15 cellular contexts compared by ENCODE assay signal in genomic region chr1:100989306-100990077, GRCh38. TPM values are rescaled to one million over a fixed set of nuclear protein-coding genes. Genes with fewer than 3 reads are reported as not detected.
DNase-seq lines count a peak whose midpoint lies in the region; ATAC-seq, FAIRE-seq and TF ChIP-seq lines count a peak whose summit lies in the region.
"Had no signal": no experiment of that assay in that cellular context is flagged by ENCODE, and none has a peak within 500 bp of the region (broad histone marks: within the 10 kb centered on the region; RNA-seq: fewer than 3 reads in every experiment).

No MANE protein-coding gene starts in this region.

- DNase-seq in MCF 10A (ENCODE audit: unreplicated experiment): peak; percentile 45
- no peak for DNase-seq in breast epithelium (ENCODE audit: low spot score in 2 of 2)
- DNase-seq in T47D (ENCODE audit: low read depth in 1 of 2, low spot score in 1 of 2): peak; percentile 1 to 7
- peak; percentile 55 for DNase-seq in hepatocyte (ENCODE audit: low spot score)
- peak; percentile 37 for DNase-seq in urothelium cell line (ENCODE audit: low spot score)
- no peak for DNase-seq in activated effector memory CD4-positive, alpha-beta T cell treated with anti-CD3 and anti-CD28 coated beads, Interleukin-2, amount 50 U/mL, for 16 hours
- no peak for DNase-seq in D721Med (ENCODE audit: insufficient read length, low spot score)
- DNase-seq: erythroblast, GDM1, NCI-H2081 treated with DMSO at 0.1 percent for 48 hours had no signal

- ATAC-seq in HG02623 (IDR thresholded peaks at IDR 0.05; ENCODE audit: unreplicated experiment): no peak
- ATAC-seq: K562 had no signal

- in situ Hi-C loops in T47D (cut with HindIII; ENCODE audit: low pct_unique_long_range_greater_than_20kb, low sequenced_read_pairs): no loop called here

- FAIRE-seq in urothelium cell line (lab: Jason Lieb, UNC) (no peak), D721Med (lab: Jason Lieb, UNC) (no peak)
- FAIRE-seq: A204.1, K562 had no signal

- no peak for TF ChIP-seq POLR2A in breast epithelium (IDR thresholded peaks at IDR 0.05)

- H3K4me2 ChIP-seq in hepatocyte: no peak overlapping the region

- no peaks in the 10 kb centered on the region for H3K9me2 ChIP-seq in hepatocyte (replicated peaks; ENCODE audit: insufficient read depth)

- no peaks in the 10 kb centered on the region for H4K20me1 ChIP-seq in hepatocyte (ENCODE audit: insufficient read depth, poor library complexity, severe bottlenecking)

- WGBS in hepatocyte (ENCODE audit: low lambda C conversion rate, missing lambda C conversion rate): 73% methylated on average over 2 of the region's 2 CpGs

- CTCF ChIA-PET in MCF 10A (lab: Yijun Ruan, JAX): interaction anchor here (0.9 to 1.5 kb wide), 2 partner anchors 249 to 299 kb away, joined by 3 to 5 read pairs; no protein-coding TSS in a partner anchor

- no peaks in the 10 kb centered on the region for H3K9me3 Mint-ChIP-seq in MCF 10A (ENCODE audit: unreplicated experiment)
- H3K9me3 Mint-ChIP-seq: T-helper 2 cell treated with Interferon-gamma antibody and Interleukin-4, amounts not matched to agents 5 μg/mL and 100 μg/mL, for 36 hours had no signal

- POLR2A ChIA-PET in MCF 10A (lab: Yijun Ruan, JAX): interaction anchor here (0.5 to 1.6 kb wide), 5 partner anchors 8 to 1412 kb away, joined by 3 to 7 read pairs (median 3); no protein-coding TSS in a partner anchor

- peak overlapping the region in 1 of 2 donors; percentile 18 for H3K27ac ChIP-seq in breast epithelium
- H3K27ac ChIP-seq in hepatocyte: peak overlapping the region; percentile 11
- H3K27ac ChIP-seq: parathyroid adenoma had no signal

- peaks cover 49% of the 10 kb centered on the region for H3K36me3 Mint-ChIP-seq in MCF 10A (ENCODE audit: insufficient read depth, unreplicated experiment)

- H3K27me3 ChIP-seq in breast epithelium (no peaks in the 10 kb centered on the region), hepatocyte (no peaks in the 10 kb centered on the region)

- BruUV-seq in MCF 10A (replicated peaks; lab: Mats Ljungman, UMichigan): no TSS peak

- TF ChIP-seq CTCF in MCF 10A (IDR thresholded peaks at IDR 0.05; ENCODE audit: unreplicated experiment) (no peak), breast epithelium (IDR thresholded peaks at IDR 0.05) (no peak), hepatocyte (IDR thresholded peaks at IDR 0.05; ENCODE audit: poor library complexity) (no peak), D721Med (IDR thresholded peaks at IDR 0.05; ENCODE audit: insufficient read depth, missing control alignments) (no peak)

- H3K4me3 ChIP-seq in breast epithelium: no peak overlapping the region
- H3K4me3 ChIP-seq in hepatocyte: no peak overlapping the region
- H3K4me3 ChIP-seq: K562 had no signal

- H3K36me3 ChIP-seq in breast epithelium (no peaks in the 10 kb centered on the region), hepatocyte (replicated peaks; ENCODE audit: insufficient read depth, low read depth) (no peaks in the 10 kb centered on the region)

- H3K4me1 ChIP-seq in breast epithelium: no peaks in the 10 kb centered on the region
- H3K4me1 ChIP-seq in hepatocyte (ENCODE audit: insufficient read depth): peaks cover 3% of the 10 kb centered on the region
- H3K4me1 ChIP-seq: parathyroid adenoma had no signal

- intact Hi-C loops in MCF 10A (cut with micrococcal nuclease): loop anchor here (5.0 kb wide), 1 partner anchor 248 kb away; the partner anchor contains the start of gene S1PR1
- intact Hi-C loops in breast epithelium (cut with DNase I; ENCODE audit: low total_unique reads): no loop called here

- H3K9me3 ChIP-seq in breast epithelium (no peaks in the 10 kb centered on the region), hepatocyte (ENCODE audit: low read depth) (no peaks in the 10 kb centered on the region)

- H3K27me3 Mint-ChIP-seq in MCF 10A (ENCODE audit: insufficient read depth, unreplicated experiment): no peaks in the 10 kb centered on the region

- peaks cover 10% of the 10 kb centered on the region for H3K4me1 Mint-ChIP-seq in MCF 10A (ENCODE audit: insufficient read depth, unreplicated experiment)

- H3K27ac Mint-ChIP-seq in MCF 10A (ENCODE audit: low read depth, unreplicated experiment): peak overlapping the region; percentile 51
- H3K27ac Mint-ChIP-seq: T-helper 2 cell treated with Interferon-gamma antibody and Interleukin-4, amounts not matched to agents 5 μg/mL and 100 μg/mL, for 36 hours had no signal

- H2AFZ ChIP-seq in hepatocyte: no peak overlapping the region
- H2AFZ ChIP-seq: parathyroid adenoma had no signal

- no peak overlapping the region for H3K4me3 Mint-ChIP-seq in MCF 10A (ENCODE audit: unreplicated experiment)
- H3K4me3 Mint-ChIP-seq: T-helper 2 cell treated with Interferon-gamma antibody and Interleukin-4, amounts not matched to agents 5 μg/mL and 100 μg/mL, for 36 hours had no signal

- H3K79me2 ChIP-seq in hepatocyte: no peaks in the 10 kb centered on the region
- H3K79me2 ChIP-seq: parathyroid adenoma had no signal

RNA-seq across cellular contexts. Expression of gene DPH5, which starts 36.1 kb away (rescaled TPM):
- total RNA-seq in MCF 10A (2022) (63.5 and 76.8 TPM in 2 replicates), breast epithelium (10 to 100 TPM; 19.2 to 26.1 (median 25.9) TPM), hepatocyte (35.7 and 42.4 TPM in 2 replicates)
- 12.6 and 19.8 TPM in 2 replicates for polyA plus RNA-seq in hepatocyte

Comparison
In these comparisons a context has a peak if more than half of its experiments do, and no peak if none do; other contexts are left out.
1. DNase-seq: peak in MCF 10A (single experiment), T47D (2 of 2), hepatocyte (single experiment) and urothelium cell line (single experiment); none in breast epithelium (0 of 2), activated effector memory CD4-positive, alpha-beta T cell treated with anti-CD3 and anti-CD28 coated beads, Interleukin-2, amount 50 U/mL, for 16 hours (single experiment) and D721Med (single experiment).